In the genomic region with DNA sequence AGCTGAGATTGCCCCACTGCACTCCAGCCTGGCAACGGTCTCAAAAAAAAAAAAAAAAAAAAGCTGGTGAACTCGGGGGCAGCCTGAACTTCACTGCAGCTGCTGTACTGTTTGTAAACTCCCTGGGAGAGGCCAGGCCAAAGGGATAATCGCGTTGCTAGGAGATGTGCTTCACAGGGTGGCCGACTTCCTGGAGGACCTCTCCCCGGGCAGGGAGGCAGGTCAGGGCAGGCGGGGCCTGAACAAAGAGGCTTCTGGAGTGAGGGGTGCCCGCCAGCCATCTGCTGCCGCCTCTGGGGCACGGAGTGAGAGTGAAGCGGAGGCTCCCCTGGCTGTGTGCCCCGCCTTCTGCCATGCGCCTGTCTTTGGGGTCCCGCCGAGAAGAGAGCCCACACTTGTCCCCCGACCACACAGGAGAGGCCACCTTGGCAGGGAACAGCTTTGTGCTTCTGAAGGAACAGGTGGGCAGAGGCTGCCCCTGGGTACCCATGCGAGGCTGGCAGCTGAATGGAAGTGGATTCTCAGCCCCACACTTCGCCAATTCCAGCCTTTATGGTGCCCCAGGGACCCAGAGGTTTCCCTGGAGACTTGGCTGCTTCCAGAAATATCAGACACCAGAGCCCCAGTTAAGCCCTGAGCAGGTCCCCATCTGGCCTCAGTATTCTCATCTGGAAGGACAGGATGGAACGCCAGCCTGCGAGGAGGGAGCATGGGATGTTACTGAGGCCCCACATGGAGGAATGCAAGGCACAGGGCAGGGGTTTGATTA, we compare ENCODE assay signal across 8 cellular contexts. TPM values are rescaled to one million over a fixed set of nuclear protein-coding genes. Genes with fewer than 3 reads are reported as not detected.
DNase-seq lines count a peak whose midpoint lies in the region; ATAC-seq, FAIRE-seq and TF ChIP-seq lines count a peak whose summit lies in the region.

No MANE protein-coding gene starts in this region.

- no peak for TF ChIP-seq CTCF in prostate gland (IDR thresholded peaks at IDR 0.05)

- H3K4me1 ChIP-seq in prostate gland (replicated peaks), result peaks cover 11% of the 10 kb centered on the region

- intact Hi-C loops in prostate gland (cut with DNase I), result no loop called here

- H3K4me3 ChIP-seq in prostate gland, result no peak overlapping the region

- peak overlapping the region; percentile 42 to 65 for H3K27ac ChIP-seq in prostate gland

- ATAC-seq in GM21526 (IDR thresholded peaks at IDR 0.05; ENCODE audit: low FRiP score, unreplicated experiment) (no peak), GM18511 (IDR thresholded peaks at IDR 0.05; ENCODE audit: unreplicated experiment) (no peak)

- no peaks in the 10 kb centered on the region for H3K36me3 ChIP-seq in prostate gland

- DNase-seq in DMS79 treated with DMSO at 0.1 percent for 48 hours (lab: John Stamatoyannopoulos, UW) (peak; percentile 77), NCI-H526 treated with DMSO at 0.1 percent for 48 hours (lab: John Stamatoyannopoulos, UW) (peak; percentile 62), fibroblast of gingiva (ENCODE audit: low read depth) (peak; percentile 56), prostate gland (ENCODE audit: low spot score) (no peak), urothelium cell line (ENCODE audit: low spot score) (no peak), KBM-7 (no peak)

- WGBS in prostate gland, result 39% methylated on average over 20 of the region's 20 CpGs

- in situ Hi-C loops in KBM-7 (cut with MboI; ENCODE audit: low pct_unique_long_range_greater_than_20kb, low sequenced_read_pairs), result no loop called here

- no peak for FAIRE-seq in urothelium cell line (lab: Jason Lieb, UNC)

- H3K9me3 ChIP-seq in prostate gland, result no peaks in the 10 kb centered on the region

- H3K27me3 ChIP-seq in prostate gland (replicated peaks; ENCODE audit: insufficient read depth), result no peaks in the 10 kb centered on the region

- TF ChIP-seq POLR2A in prostate gland (IDR thresholded peaks at IDR 0.05), result no peak

RNA-seq across cellular contexts. Expression of gene TMEM184B, which starts 29.6 kb away (rescaled TPM):
- 100 to 1,000 TPM in 1 of 2 donors, 10 to 100 TPM in 1; 76.0 to 137 TPM for total RNA-seq in prostate gland

RNA-seq across cellular contexts. Expression of gene MAFF, which starts 41.4 kb away (rescaled TPM):
- total RNA-seq in prostate gland, result 10 to 100 TPM; 23.6 to 26.0 TPM

Comparison
In these comparisons a context has a peak if more than half of its experiments do, and no peak if none do; other contexts are left out.
1. DNase-seq: peak in DMS79 treated with DMSO at 0.1 percent for 48 hours (single experiment), NCI-H526 treated with DMSO at 0.1 percent for 48 hours (single experiment) and fibroblast of gingiva (single experiment); none in prostate gland (single experiment), urothelium cell line (single experiment) and KBM-7 (single experiment).